21 cellular contexts compared by ENCODE assay signal in genomic region chr2:3127710-3128109, GRCh38.
DNase-seq lines count a peak whose midpoint lies in the region; ATAC-seq, FAIRE-seq and TF ChIP-seq lines count a peak whose summit lies in the region.
"Had no signal": no experiment of that assay in that cellular context is flagged by ENCODE, and none has a peak within 500 bp of the region (broad histone marks: within the 10 kb centered on the region; RNA-seq: fewer than 3 reads in every experiment).

No MANE protein-coding gene starts in this region.

- H3K9ac ChIP-seq in BLaER1: no peak overlapping the region
- H3K9ac ChIP-seq in kidney (ENCODE audit: low read length in 2 of 2): no peak overlapping the region

- peak overlapping the region; percentile 76; the same call in 1 of the 2 replicates for H2AFZ ChIP-seq in OCI-LY7 (ENCODE audit: low read length)

- POLR2A ChIA-PET in OCI-LY7 (lab: Charles Lee): interaction anchor here (0.6 to 2.3 kb wide), 9 partner anchors 9 to 1524 kb away, joined by 3 to 16 read pairs (median 3); partner anchors contain the start of gene EIPR1

- H3K36me3 ChIP-seq in BLaER1 (no peaks in the 10 kb centered on the region), OCI-LY7 (ENCODE audit: insufficient read depth, low read length) (no peaks in the 10 kb centered on the region), kidney (ENCODE audit: control insufficient read depth in 1 of 2, insufficient read depth in 2 of 2, low read length in 2 of 2) (no peaks in the 10 kb centered on the region)
- H3K36me3 ChIP-seq: esophagus squamous epithelium, heart right ventricle, ovary, spleen, stomach had no signal

- no peak for ATAC-seq in esophagus mucosa
- ATAC-seq: mucosa of descending colon had no signal

- no peaks in the 10 kb centered on the region for H3K27me3 ChIP-seq in BLaER1
- H3K27me3 ChIP-seq: ovary had no signal

- H3K4me1 ChIP-seq in BLaER1: peaks cover 66% of the 10 kb centered on the region
- H3K4me1 ChIP-seq in OCI-LY7 (ENCODE audit: insufficient read depth, low read length, poor library complexity, severe bottlenecking): peaks cover 67% of the 10 kb centered on the region
- H3K4me1 ChIP-seq in kidney (ENCODE audit: control insufficient read depth in 1 of 2, insufficient read depth in 1 of 2, low read depth in 1 of 2, low read length in 2 of 2): no peaks in the 10 kb centered on the region
- H3K4me1 ChIP-seq: esophagus squamous epithelium, stomach had no signal

- no peak for TF ChIP-seq CTCF in OCI-LY7 (conservative IDR thresholded peaks at IDR 0.05; ENCODE audit: low read length)
- TF ChIP-seq CTCF in kidney (IDR thresholded peaks at IDR 0.05; ENCODE audit: borderline replicate concordance, extremely low read depth, insufficient read depth): no peak
- TF ChIP-seq CTCF in GM10266 (IDR thresholded peaks at IDR 0.05; ENCODE audit: control insufficient read depth, insufficient read depth, low read depth, missing control alignments): no peak

- H3K4me3 ChIP-seq in BLaER1 (0 out of 2 replicates have a peak overlapping the region, but pooled peaks have one; percentile 38), OCI-LY7 (ENCODE audit: low read depth, low read length, poor library complexity, severe bottlenecking) (peak overlapping the region; percentile 59), kidney (ENCODE audit: low read length in 2 of 2) (no peak overlapping the region)
- H3K4me3 ChIP-seq: coronary artery, esophagus squamous epithelium, mucosa of descending colon, ovary, spleen, stomach had no signal

- DNase-seq in DMS153 treated with DMSO at 0.1 percent for 48 hours (lab: John Stamatoyannopoulos, UW; ENCODE audit: unreplicated experiment): peak; percentile 47
- DNase-seq in OCI-LY7 (ENCODE audit: low spot score): peak; percentile 48
- DNase-seq in kidney: peak; percentile 35
- no peak for DNase-seq in ecto neural progenitor cell (ENCODE audit: low spot score)
- no peak for DNase-seq in GM10266 (ENCODE audit: extremely low spot score)
- DNase-seq in medulla oblongata (ENCODE audit: extremely low spot score): no peak
- DNase-seq: esophagus squamous epithelium, heart right ventricle, mucosa of descending colon, NCI-H1092 treated with DMSO at 0.1 percent for 48 hours, ovary, spleen, stomach, T1000 had no signal

- no TSS peak for BruUV-seq in OCI-LY7 (replicated peaks; lab: Mats Ljungman, UMichigan)

- H4K20me1 ChIP-seq in BLaER1: no peaks in the 10 kb centered on the region
- no peaks in the 10 kb centered on the region for H4K20me1 ChIP-seq in OCI-LY7 (ENCODE audit: insufficient read depth, low read length)

- FAIRE-seq in kidney (lab: Jason Lieb, UNC): no peak
- FAIRE-seq: astrocyte, GM12891 had no signal

- H3K9me3 ChIP-seq in BLaER1: no peaks in the 10 kb centered on the region
- peaks cover 1% of the 10 kb centered on the region; the same call in 1 of the 2 replicates for H3K9me3 ChIP-seq in OCI-LY7 (ENCODE audit: low read length)
- H3K9me3 ChIP-seq in kidney (ENCODE audit: control insufficient read depth in 1 of 2, low read length in 2 of 2): no peaks in the 10 kb centered on the region
- H3K9me3 ChIP-seq: esophagus squamous epithelium, heart right ventricle, mucosa of descending colon, ovary, spleen, stomach had no signal

- peak overlapping the region; percentile 76 for H3K4me2 ChIP-seq in BLaER1
- H3K4me2 ChIP-seq in OCI-LY7 (ENCODE audit: low read length): peak overlapping the region; percentile 80

- CTCF ChIA-PET in OCI-LY7 (lab: Charles Lee; ENCODE audit: unreplicated experiment): no interaction called here

- intact Hi-C loops in OCI-LY7 (cut with micrococcal nuclease; ENCODE audit: unreplicated experiment): no loop called here
- intact Hi-C loops in kidney (cut with DNase I): no loop called here

- H3K79me2 ChIP-seq in OCI-LY7 (ENCODE audit: insufficient read depth, low read depth, low read length): no peaks in the 10 kb centered on the region

- H3K9me2 ChIP-seq in OCI-LY7 (ENCODE audit: insufficient read depth, low read length): no peaks in the 10 kb centered on the region

- H3K27ac ChIP-seq in BLaER1: no peak overlapping the region
- H3K27ac ChIP-seq in OCI-LY7 (ENCODE audit: low read depth, low read length, poor library complexity, severe bottlenecking): peak overlapping the region; percentile 85
- no peak overlapping the region for H3K27ac ChIP-seq in kidney (ENCODE audit: low read depth in 2 of 2, low read length in 2 of 2)
- H3K27ac ChIP-seq: C4-2B, coronary artery, esophagus squamous epithelium, ovary, RWPE1, stomach had no signal

Comparison
In these comparisons a context has a peak if more than half of its experiments do, and no peak if none do; other contexts are left out.
1. H3K4me3 ChIP-seq: peak in BLaER1 (single experiment) and OCI-LY7 (single experiment); none in kidney (0 of 2).
2. DNase-seq: peak in DMS153 treated with DMSO at 0.1 percent for 48 hours (single experiment), OCI-LY7 (single experiment) and kidney (single experiment); none in ecto neural progenitor cell (single experiment), GM10266 (single experiment) and medulla oblongata (single experiment).